8 cellular contexts compared by ENCODE assay signal in the genomic region with DNA sequence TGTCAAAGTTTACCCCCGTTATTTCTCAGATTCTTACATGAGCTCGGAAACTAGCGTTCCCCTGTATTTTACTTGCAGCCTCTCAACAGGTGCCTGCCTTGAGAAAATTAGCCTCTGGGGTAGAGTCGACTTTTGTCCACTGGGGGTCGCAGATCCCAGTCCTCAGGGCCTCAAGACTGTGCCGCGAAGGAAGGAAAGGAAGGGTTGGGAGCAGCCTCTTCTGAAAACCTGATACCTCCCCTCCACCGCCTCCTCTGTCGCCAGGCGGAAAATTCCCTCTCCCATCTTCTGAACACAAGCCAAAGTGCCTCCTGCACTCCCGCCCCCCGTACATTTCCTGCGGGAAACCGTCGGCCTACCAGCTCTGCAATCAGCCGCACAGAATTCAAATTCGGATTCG. TPM values are rescaled to one million over a fixed set of nuclear protein-coding genes. Genes with fewer than 3 reads are reported as not detected.
DNase-seq lines count a peak whose midpoint lies in the region; ATAC-seq lines count a peak whose summit lies in the region.

No MANE protein-coding gene starts in this region.

- no peaks in the 10 kb centered on the region for H3K27me3 Mint-ChIP-seq in activated CD4-positive, alpha-beta T cell treated with anti-CD3 and anti-CD28 coated beads, Interleukin-2, amount 10 ng/mL, durations not matched to agents 24 days and 14 days

- peaks cover 7% of the 10 kb centered on the region for H3K36me3 Mint-ChIP-seq in activated CD4-positive, alpha-beta T cell treated with anti-CD3 and anti-CD28 coated beads, Interleukin-2, amount 10 ng/mL, durations not matched to agents 24 days and 14 days (ENCODE audit: low read depth)

- peak overlapping the region; percentile 97 for H3K27ac Mint-ChIP-seq in activated CD4-positive, alpha-beta T cell treated with anti-CD3 and anti-CD28 coated beads, Interleukin-2, amount 10 ng/mL, durations not matched to agents 24 days and 14 days

- DNase-seq in NCI-H2171 (lab: John Stamatoyannopoulos, UW) (peak; percentile 74), lung microvascular endothelial cell (ENCODE audit: low read depth in 2 of 2) (peak; percentile 14 to 61)
- DNase-seq in activated CD4-positive, alpha-beta T cell treated with anti-CD3 and anti-CD28 coated beads, Interleukin-2, amount 10 ng/mL, durations not matched to agents 24 days and 14 days, result peak; percentile 81
- DNase-seq in effector CD8-positive, alpha-beta T cell (lab: John Stamatoyannopoulos, UW), result peak; percentile 3
- peak; percentile 21 for DNase-seq in stimulated activated CD8-positive, alpha-beta memory T cell treated with anti-CD3 and anti-CD28 coated beads, Interleukin-12 subunit alpha, Interleukin-12 subunit beta, amount 100 ng/mL, for 1 hour (ENCODE audit: low read depth)

- H3K4me3 Mint-ChIP-seq in activated CD4-positive, alpha-beta T cell treated with anti-CD3 and anti-CD28 coated beads, Interleukin-2, amount 10 ng/mL, durations not matched to agents 24 days and 14 days, result peak overlapping the region; percentile 97

- no peaks in the 10 kb centered on the region for H3K9me3 Mint-ChIP-seq in activated CD4-positive, alpha-beta T cell treated with anti-CD3 and anti-CD28 coated beads, Interleukin-2, amount 10 ng/mL, durations not matched to agents 24 days and 14 days

- peak overlapping the region; percentile 85; the same call in 1 of the 2 replicates for H3K4me3 ChIP-seq in GM08714 (ENCODE audit: low read length)

- intact Hi-C loops in activated CD4-positive, alpha-beta T cell treated with anti-CD3 and anti-CD28 coated beads, Interleukin-2, amount 10 ng/mL, durations not matched to agents 24 days and 14 days (cut with micrococcal nuclease), result loop anchor here (1.0 to 2.0 kb wide), 3 partner anchors 15 to 232 kb away; partner anchors contain the start of gene MORF4L2

- ATAC-seq in HG02852 (IDR thresholded peaks at IDR 0.05; ENCODE audit: unreplicated experiment), result peak; percentile 35
- no peak for ATAC-seq in HG03097 (IDR thresholded peaks at IDR 0.05; ENCODE audit: low FRiP score, unreplicated experiment)

- H3K4me1 Mint-ChIP-seq in activated CD4-positive, alpha-beta T cell treated with anti-CD3 and anti-CD28 coated beads, Interleukin-2, amount 10 ng/mL, durations not matched to agents 24 days and 14 days, result peaks cover 14% of the 10 kb centered on the region

RNA-seq across cellular contexts. Expression of gene TMSB15B, which starts 44.4 kb away (rescaled TPM):
- total RNA-seq in activated CD4-positive, alpha-beta T cell treated with anti-CD3 and anti-CD28 coated beads, Interleukin-2, amount 10 ng/mL, durations not matched to agents 24 days and 14 days, result 7.3 and 8.7 TPM in 2 replicates
- 3.1 and 3.6 TPM in 2 replicates for total RNA-seq in lung microvascular endothelial cell

Comparison
In these comparisons a context has a peak if more than half of its experiments do, and no peak if none do; other contexts are left out.
1. DNase-seq: peak in every context shown above with its lines; median percentile 81 in activated CD4-positive, alpha-beta T cell treated with anti-CD3 and anti-CD28 coated beads, Interleukin-2, amount 10 ng/mL, durations not matched to agents 24 days and 14 days; 74 in NCI-H2171; 38 in lung microvascular endothelial cell; 21 in stimulated activated CD8-positive, alpha-beta memory T cell treated with anti-CD3 and anti-CD28 coated beads, Interleukin-12 subunit alpha, Interleukin-12 subunit beta, amount 100 ng/mL, for 1 hour; 3 in effector CD8-positive, alpha-beta T cell.